In genomic region chr12:6323340-6323994, GRCh38 we compare ENCODE assay signal across 8 cellular contexts. TPM values are rescaled to one million over a fixed set of nuclear protein-coding genes. Genes with fewer than 3 reads are reported as not detected.
DNase-seq lines count a peak whose midpoint lies in the region; ATAC-seq, FAIRE-seq and TF ChIP-seq lines count a peak whose summit lies in the region.

No MANE protein-coding gene starts in this region.

- H3K9me2 ChIP-seq in OCI-LY7 (ENCODE audit: insufficient read depth, low read length): no peaks in the 10 kb centered on the region

- H2AFZ ChIP-seq in OCI-LY7 (ENCODE audit: low read length): peak overlapping the region; percentile 94
- H2AFZ ChIP-seq in parathyroid adenoma: peak overlapping the region; percentile 63

- H3K4me1 ChIP-seq in OCI-LY7 (ENCODE audit: insufficient read depth, low read length, poor library complexity, severe bottlenecking) (peaks cover 30% of the 10 kb centered on the region), adipocyte (ENCODE audit: control insufficient read depth, insufficient read depth, low read length) (peaks cover 53% of the 10 kb centered on the region), parathyroid adenoma (peaks cover 25% of the 10 kb centered on the region)

- TF ChIP-seq CTCF in GM12872 (IDR thresholded peaks at IDR 0.05; ENCODE audit: insufficient read depth, low read depth, low read length) (peak; percentile 49; the same call in 2 of the 3 replicates), OCI-LY7 (conservative IDR thresholded peaks at IDR 0.05; ENCODE audit: low read length) (peak; percentile 88), parathyroid adenoma (IDR thresholded peaks at IDR 0.05) (peak; percentile 79)

- no peaks in the 10 kb centered on the region for H3K9me3 ChIP-seq in OCI-LY7 (ENCODE audit: low read length)
- no peaks in the 10 kb centered on the region for H3K9me3 ChIP-seq in adipocyte (ENCODE audit: control insufficient read depth, low read length)
- no peaks in the 10 kb centered on the region for H3K9me3 ChIP-seq in parathyroid adenoma (ENCODE audit: control insufficient read depth, low read length)

- H3K4me3 ChIP-seq in OCI-LY7 (ENCODE audit: low read depth, low read length, poor library complexity, severe bottlenecking): peak overlapping the region; percentile 34
- no peak overlapping the region for H3K4me3 ChIP-seq in adipocyte (ENCODE audit: low read length)
- H3K4me3 ChIP-seq in parathyroid adenoma (ENCODE audit: low read depth, low read length): peak overlapping the region; percentile 3

- DNase-seq in AG08396 (ENCODE audit: low spot score) (peak; percentile 88), OCI-LY7 (ENCODE audit: low spot score) (peak; percentile 77), adipocyte (ENCODE audit: low read depth) (peak; percentile 92), Right ventricle myocardium superior (peak; percentile 71), GM12892 (ENCODE audit: insufficient read length) (no peak)

- H3K9ac ChIP-seq in adipocyte (ENCODE audit: low read length) (peak overlapping the region; percentile 76), parathyroid adenoma (no peak overlapping the region)

- ATAC-seq in HG03196 (IDR thresholded peaks at IDR 0.05; ENCODE audit: unreplicated experiment): peak; percentile 49
- ATAC-seq in Right ventricle myocardium superior (ENCODE audit: poor library complexity): peak; percentile 51

- H3K4me2 ChIP-seq in OCI-LY7 (ENCODE audit: low read length) (peak overlapping the region; percentile 73), parathyroid adenoma (ENCODE audit: low read length) (peak overlapping the region; percentile 19)

- H4K20me1 ChIP-seq in OCI-LY7 (ENCODE audit: insufficient read depth, low read length): no peaks in the 10 kb centered on the region

- TF ChIP-seq POLR2A in GM12892 (IDR thresholded peaks at IDR 0.05; ENCODE audit: low read depth, low read length): no peak

- intact Hi-C loops in OCI-LY7 (cut with micrococcal nuclease; ENCODE audit: unreplicated experiment) (loop anchor here (1.0 to 5.0 kb wide), 3 partner anchors 44 to 139 kb away; no protein-coding TSS in a partner anchor), Right ventricle myocardium superior (cut with DNase I) (loop anchor here (10.0 kb wide), 1 partner anchor 211 kb away; the partner anchor contains the start of gene GAPDH)

- H3K27me3 ChIP-seq in adipocyte (replicated peaks; ENCODE audit: control insufficient read depth, insufficient read depth, low read length) (no peaks in the 10 kb centered on the region), parathyroid adenoma (ENCODE audit: control insufficient read depth, insufficient read depth, low read length) (no peaks in the 10 kb centered on the region)

- POLR2A ChIA-PET in OCI-LY7 (lab: Charles Lee): interaction anchor here (0.9 to 1.5 kb wide), 2 partner anchors 12 to 21 kb away, joined by 3 to 6 read pairs; no protein-coding TSS in a partner anchor

- no TSS peak for BruUV-seq in OCI-LY7 (replicated peaks; lab: Mats Ljungman, UMichigan)

- CTCF ChIA-PET in OCI-LY7 (lab: Charles Lee; ENCODE audit: unreplicated experiment): interaction anchor here (1.7 kb wide), 1 partner anchor 11 kb away, joined by 7 read pairs; no protein-coding TSS in a partner anchor

- no peak for FAIRE-seq in GM12892 (lab: Jason Lieb, UNC)

- H3K79me2 ChIP-seq in OCI-LY7 (ENCODE audit: insufficient read depth, low read depth, low read length) (no peaks in the 10 kb centered on the region), parathyroid adenoma (no peaks in the 10 kb centered on the region)

- H3K36me3 ChIP-seq in OCI-LY7 (ENCODE audit: insufficient read depth, low read length) (peaks cover 5% of the 10 kb centered on the region; the same call in 1 of the 2 replicates), adipocyte (ENCODE audit: control insufficient read depth, insufficient read depth, low read length, severe bottlenecking) (peaks cover 21% of the 10 kb centered on the region), parathyroid adenoma (ENCODE audit: control insufficient read depth, insufficient read depth, low read length) (no peaks in the 10 kb centered on the region)

- H3K27ac ChIP-seq in OCI-LY7 (ENCODE audit: low read depth, low read length, poor library complexity, severe bottlenecking) (peak overlapping the region; percentile 59), parathyroid adenoma (peak overlapping the region; percentile 69)

RNA-seq across cellular contexts. Expression of gene PLEKHG6, which starts 13.0 kb away (rescaled TPM):
- total RNA-seq in OCI-LY7 (2014; rRNA removed; shearing (Covaris generic)): not detected in 2 replicates
- not detected in 2 replicates for total RNA-seq in OCI-LY7 (2022)
- total RNA-seq in Right ventricle myocardium superior: 0.22 TPM
- polyA plus RNA-seq in GM12892 (2012; ENCODE audit: missing spikeins): 2.2 TPM

RNA-seq across cellular contexts. Expression of gene TNFRSF1A, which starts 18.4 kb away (rescaled TPM):
- total RNA-seq in OCI-LY7 (2014; rRNA removed; shearing (Covaris generic)): 23.4 and 37.3 TPM in 2 replicates
- total RNA-seq in OCI-LY7 (2022): 50.9 and 55.7 TPM in 2 replicates
- total RNA-seq in Right ventricle myocardium superior: 47.9 TPM
- polyA plus RNA-seq in GM12892 (2012; ENCODE audit: missing spikeins): 6.0 TPM

RNA-seq across cellular contexts. Expression of gene SCNN1A, which starts 51.9 kb away (rescaled TPM):
- total RNA-seq in OCI-LY7 (2014; rRNA removed; shearing (Covaris generic)): 0.35 and 0.51 TPM in 2 replicates
- total RNA-seq in OCI-LY7 (2022) (1.0 and 1.3 TPM in 2 replicates), Right ventricle myocardium superior (not detected)
- not detected for polyA plus RNA-seq in GM12892 (2012; ENCODE audit: missing spikeins)
